Comparison of ENCODE assay signal across 15 cellular contexts in genomic region chr10:35735412-35735811, GRCh38.
A peak's percentile ranks its signal among the peaks of the same experiment; 100 is the strongest.
DNase-seq lines count a peak whose midpoint lies in the region; ATAC-seq and TF ChIP-seq lines count a peak whose summit lies in the region.
"Had no signal": no experiment of that assay in that cellular context is flagged by ENCODE, and none has a peak within 500 bp of the region (broad histone marks: within the 10 kb centered on the region; RNA-seq: fewer than 3 reads in every experiment).

No MANE protein-coding gene starts in this region.

- no peak overlapping the region for H3K4me3 Mint-ChIP-seq in naive thymus-derived CD4-positive, alpha-beta T cell

- no peaks in the 10 kb centered on the region for H3K79me2 ChIP-seq in osteoblast (ENCODE audit: insufficient read depth, low read length)

- H3K36me3 ChIP-seq in RWPE2 (ENCODE audit: low read depth): no peaks in the 10 kb centered on the region
- no peaks in the 10 kb centered on the region for H3K36me3 ChIP-seq in osteoblast (ENCODE audit: insufficient read depth, low read length)
- H3K36me3 ChIP-seq in naive thymus-derived CD4-positive, alpha-beta T cell (ENCODE audit: control insufficient read depth in 2 of 3, insufficient read depth in 3 of 3, low read length in 3 of 3): no peaks in the 10 kb centered on the region
- no peaks in the 10 kb centered on the region for H3K36me3 ChIP-seq in testis (ENCODE audit: low read depth, missing control alignments)
- H3K36me3 ChIP-seq in tibial artery: no peaks in the 10 kb centered on the region
- H3K36me3 ChIP-seq: right atrium auricular region, suprapubic skin had no signal

- TF ChIP-seq CTCF in RWPE2 (IDR thresholded peaks at IDR 0.05; ENCODE audit: poor library complexity, severe bottlenecking) (no peak), epithelial cell of proximal tubule (conservative IDR thresholded peaks at IDR 0.05; ENCODE audit: low read depth, low read length) (no peak), osteoblast (IDR thresholded peaks at IDR 0.05; ENCODE audit: extremely low read depth, low read depth, low read length) (no peak), testis (IDR thresholded peaks at IDR 0.05) (no peak), tibial artery (IDR thresholded peaks at IDR 0.05) (no peak)

- no peaks in the 10 kb centered on the region for H4K20me1 ChIP-seq in osteoblast (ENCODE audit: insufficient read depth, low read length)

- peak overlapping the region; percentile 46 for H2AFZ ChIP-seq in osteoblast (ENCODE audit: low read length)

- H3K4me1 Mint-ChIP-seq in naive thymus-derived CD4-positive, alpha-beta T cell: no peaks in the 10 kb centered on the region

- H3K9me3 Mint-ChIP-seq in naive thymus-derived CD4-positive, alpha-beta T cell: peaks cover 0 to 32% (median 9%) of the 10 kb centered on the region in 11 donors

- H3K36me3 Mint-ChIP-seq in naive thymus-derived CD4-positive, alpha-beta T cell: peaks cover 0 to 8% (median 0%) of the 10 kb centered on the region in 5 donors

- peaks cover 2% of the 10 kb centered on the region for H3K9me3 ChIP-seq in RWPE2 (ENCODE audit: severe bottlenecking)
- H3K9me3 ChIP-seq in osteoblast (ENCODE audit: low read depth, low read length): no peaks in the 10 kb centered on the region
- no peaks in the 10 kb centered on the region for H3K9me3 ChIP-seq in naive thymus-derived CD4-positive, alpha-beta T cell (ENCODE audit: control insufficient read depth in 2 of 3, low read length in 3 of 3)
- H3K9me3 ChIP-seq in testis: no peaks in the 10 kb centered on the region
- no peaks in the 10 kb centered on the region for H3K9me3 ChIP-seq in tibial artery
- H3K9me3 ChIP-seq: right atrium auricular region, suprapubic skin had no signal

- DNase-seq in GM03348 (ENCODE audit: low spot score) (peak; percentile 62), RWPE2 (ENCODE audit: low spot score) (no peak), epithelial cell of proximal tubule (ENCODE audit: low read depth) (peak; percentile 45), osteoblast (ENCODE audit: insufficient read length, low spot score, missing footprints) (peak; percentile 69), testis (no peak), tibial artery (no peak)
- no peak for DNase-seq in naive thymus-derived CD4-positive, alpha-beta T cell
- DNase-seq: C1 segment of cervical spinal cord, DMS53, T-helper 1 cell had no signal

- CTCF ChIA-PET in naive thymus-derived CD4-positive, alpha-beta T cell (lab: Charles Lee): no interaction called here

- ATAC-seq in RWPE2 (ENCODE audit: low read depth) (peak; percentile 68; the same call in 2 of the 3 replicates), GM18861 (IDR thresholded peaks at IDR 0.05; ENCODE audit: unreplicated experiment) (no peak)
- ATAC-seq in naive thymus-derived CD4-positive, alpha-beta T cell: no peak
- ATAC-seq: HCT116, HepG2 had no signal

- WGBS in testis, 2 donors: 91 to 92% methylated on average over 4 to 5 of the region's 5 CpGs

- H3K27ac ChIP-seq in RWPE2 (ENCODE audit: poor library complexity, severe bottlenecking): no peak overlapping the region
- H3K27ac ChIP-seq in osteoblast (ENCODE audit: low read depth, low read length): peak overlapping the region; percentile 56
- H3K27ac ChIP-seq in naive thymus-derived CD4-positive, alpha-beta T cell (ENCODE audit: low read depth, low read length): no peak overlapping the region
- no peak overlapping the region for H3K27ac ChIP-seq in testis
- no peak overlapping the region for H3K27ac ChIP-seq in tibial artery
- H3K27ac ChIP-seq: right atrium auricular region, suprapubic skin had no signal

- H3K27me3 Mint-ChIP-seq in naive thymus-derived CD4-positive, alpha-beta T cell: peaks cover 0 to 7% (median 4%) of the 10 kb centered on the region in 5 donors

- H3K27me3 ChIP-seq in RWPE2 (ENCODE audit: insufficient read depth, poor library complexity, severe bottlenecking) (no peaks in the 10 kb centered on the region), osteoblast (ENCODE audit: insufficient read depth, low read length) (no peaks in the 10 kb centered on the region), testis (no peaks in the 10 kb centered on the region), tibial artery (no peaks in the 10 kb centered on the region)
- no peaks in the 10 kb centered on the region for H3K27me3 ChIP-seq in naive thymus-derived CD4-positive, alpha-beta T cell (ENCODE audit: control insufficient read depth in 2 of 2, insufficient read depth in 2 of 2, low read length in 2 of 2)
- H3K27me3 ChIP-seq: right atrium auricular region, suprapubic skin had no signal

- H3K4me1 ChIP-seq in RWPE2 (ENCODE audit: insufficient read depth, poor library complexity, severe bottlenecking) (no peaks in the 10 kb centered on the region), osteoblast (ENCODE audit: insufficient read depth, low read length) (no peaks in the 10 kb centered on the region), testis (no peaks in the 10 kb centered on the region), tibial artery (no peaks in the 10 kb centered on the region)
- no peaks in the 10 kb centered on the region for H3K4me1 ChIP-seq in naive thymus-derived CD4-positive, alpha-beta T cell (ENCODE audit: control insufficient read depth in 2 of 2, insufficient read depth in 2 of 2, low read length in 2 of 2)
- H3K4me1 ChIP-seq: right atrium auricular region, suprapubic skin had no signal

- TF ChIP-seq POLR2A in testis (IDR thresholded peaks at IDR 0.05): no peak

- peak overlapping the region; percentile 15 for H3K4me2 ChIP-seq in osteoblast (ENCODE audit: insufficient read depth, low read length)

- H3K27ac Mint-ChIP-seq in naive thymus-derived CD4-positive, alpha-beta T cell: no peak overlapping the region

- POLR2A ChIA-PET in naive thymus-derived CD4-positive, alpha-beta T cell (lab: Charles Lee): no interaction called here

- H3K4me3 ChIP-seq in RWPE2 (ENCODE audit: severe bottlenecking) (no peak overlapping the region), epithelial cell of proximal tubule (ENCODE audit: low read depth, low read length) (no peak overlapping the region), osteoblast (ENCODE audit: insufficient read depth, low read length) (no peak overlapping the region), testis (no peak overlapping the region), tibial artery (no peak overlapping the region)
- H3K4me3 ChIP-seq in naive thymus-derived CD4-positive, alpha-beta T cell (ENCODE audit: low read length): no peak overlapping the region
- H3K4me3 ChIP-seq: right atrium auricular region, suprapubic skin had no signal

- intact Hi-C loops in naive thymus-derived CD4-positive, alpha-beta T cell (cut with micrococcal nuclease): no loop called here
- intact Hi-C loops in testis (cut with DNase I; ENCODE audit: low total_unique reads) (no loop called here), tibial artery (cut with DNase I; ENCODE audit: low total_unique reads) (no loop called here)

Comparison
In these comparisons a context has a peak if more than half of its experiments do, and no peak if none do; other contexts are left out.
1. DNase-seq: peak in GM03348 (single experiment), epithelial cell of proximal tubule (single experiment) and osteoblast (single experiment); none in RWPE2 (single experiment), naive thymus-derived CD4-positive, alpha-beta T cell (0 of 9), testis (single experiment) and tibial artery (0 of 2).